Comparison of ENCODE assay signal across 21 cellular contexts in the genomic region with DNA sequence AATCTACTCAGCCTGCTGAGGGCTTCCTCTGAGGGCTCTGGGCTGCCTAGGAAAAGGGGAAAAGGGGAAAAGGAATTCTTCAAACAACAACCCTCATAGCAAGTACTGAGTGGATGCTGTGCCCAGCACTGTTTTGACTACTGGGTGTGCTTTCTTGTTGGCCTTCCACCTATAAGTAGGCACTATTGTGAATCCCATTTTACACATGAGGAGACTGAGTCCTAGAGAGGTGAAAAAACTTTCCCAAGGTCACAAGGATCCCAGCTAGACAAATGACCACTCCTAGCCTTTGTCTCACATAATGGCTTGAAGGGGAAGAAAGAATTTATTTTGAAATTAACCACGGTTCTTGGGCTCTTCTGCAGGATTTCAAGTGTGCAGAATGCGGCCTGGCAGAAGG. TPM values are rescaled to one million over a fixed set of nuclear protein-coding genes. Genes with fewer than 3 reads are reported as not detected.
DNase-seq lines count a peak whose midpoint lies in the region; ATAC-seq, FAIRE-seq and TF ChIP-seq lines count a peak whose summit lies in the region.
"Had no signal": no experiment of that assay in that cellular context is flagged by ENCODE, and none has a peak within 500 bp of the region (broad histone marks: within the 10 kb centered on the region; RNA-seq: fewer than 3 reads in every experiment).

No MANE protein-coding gene starts in this region.

- POLR2A ChIA-PET in H1 (lab: Charles Lee; ENCODE audit: partially characterized antibody): interaction anchor here (1.3 to 4.1 kb wide), 5 partner anchors 10 to 65 kb away, joined by 3 to 19 read pairs (median 6); partner anchors contain the start of gene NPM3

- no peaks in the 10 kb centered on the region for H3K36me3 Mint-ChIP-seq in GM23338 (ENCODE audit: low read depth)
- H3K36me3 Mint-ChIP-seq: CD4-positive, alpha-beta memory T cell had no signal

- no peak for DNase-seq in GM23338 (ENCODE audit: low spot score)
- DNase-seq in SJCRH30: no peak
- no peak for DNase-seq in H1 (ENCODE audit: low read depth in 1 of 2, low spot score in 2 of 2)
- DNase-seq in neuronal stem cell (ENCODE audit: low spot score): no peak
- DNase-seq in spleen: no peak
- DNase-seq in head of caudate nucleus: no peak
- no peak for DNase-seq in kidney
- DNase-seq: 8988T; ACHN; C1 segment of cervical spinal cord; Caco-2; CD4-positive, alpha-beta memory T cell; DMS153; DND-41; HFFc6 had no signal

- no peaks in the 10 kb centered on the region for H4K20me1 ChIP-seq in GM23338 (replicated peaks; ENCODE audit: insufficient read depth)
- no peaks in the 10 kb centered on the region for H4K20me1 ChIP-seq in H1 (replicated peaks in 1 of 2; ENCODE audit: control insufficient read depth in 1 of 2, insufficient read depth in 2 of 2, low read length in 2 of 2)

- no peak overlapping the region for H2AK5ac ChIP-seq in H1 (ENCODE audit: low read depth, low read length)
- H2AK5ac ChIP-seq in neuronal stem cell (ENCODE audit: low read depth, low read length): peak overlapping the region; percentile 16

- no peaks in the 10 kb centered on the region for H3K9me3 Mint-ChIP-seq in GM23338
- H3K9me3 Mint-ChIP-seq: CD4-positive, alpha-beta memory T cell; HFFc6 had no signal

- H3K9me2 ChIP-seq in GM23338 (ENCODE audit: insufficient read depth): no peaks in the 10 kb centered on the region

- TF ChIP-seq POLR2A in H1 (IDR thresholded peaks at IDR 0.05; ENCODE audit: control extremely low read depth in 1 of 2, low read depth in 2 of 2, low read length in 2 of 2) (no peak), spleen (IDR thresholded peaks at IDR 0.05) (no peak)

- peak overlapping the region; percentile 25; the same call in 1 of the 2 replicates for H2BK20ac ChIP-seq in H1 (ENCODE audit: low read length)

- peaks cover 19% of the 10 kb centered on the region; the same call in 2 of the 3 replicates for H3K4me1 Mint-ChIP-seq in GM23338
- H3K4me1 Mint-ChIP-seq: CD4-positive, alpha-beta memory T cell had no signal

- no peak for TF ChIP-seq EP300 in H1 (IDR thresholded peaks at IDR 0.05; ENCODE audit: borderline replicate concordance in 1 of 2, low read depth in 2 of 2, low read length in 2 of 2)

- no peak overlapping the region for H4K5ac ChIP-seq in H1 (ENCODE audit: insufficient read length, low read depth, low read length)

- peaks cover 9% of the 10 kb centered on the region for H3K27me3 Mint-ChIP-seq in GM23338 (ENCODE audit: insufficient read depth, low read depth, poor library complexity)

- WGBS in H1 (ENCODE audit: extremely low coverage in 1 of 2, insufficient coverage in 1 of 2, insufficient read length in 1 of 2, insufficient replicate concordance in 2 of 2, low coverage in 1 of 2, low lambda C conversion rate in 2 of 2, missing lambda C conversion rate in 1 of 2), 2 experiments: 93% methylated on average over 2 of the region's 2 CpGs; no CpG with 5 or more reads in 1 of the 2 experiments
- WGBS in neuronal stem cell (ENCODE audit: extremely low coverage in 2 of 2, insufficient read length in 2 of 2, insufficient replicate concordance in 1 of 2), 2 donors: no CpG with 5 or more reads among the region's 2 CpGs
- WGBS in spleen, 5 donors: 71 to 84% (median 76%) methylated on average over 2 of the region's 2 CpGs

- H2BK120ac ChIP-seq in H1 (replicated peaks; ENCODE audit: low read depth, low read length) (no peak overlapping the region), neuronal stem cell (ENCODE audit: low read depth, low read length) (no peak overlapping the region)

- H3K56ac ChIP-seq in H1 (replicated peaks; ENCODE audit: insufficient read length, low read depth, low read length): no peak overlapping the region

- H2BK12ac ChIP-seq in H1 (ENCODE audit: low read depth, low read length) (peak overlapping the region; percentile 12; the same call in 1 of the 2 replicates), neuronal stem cell (ENCODE audit: low read length) (no peak overlapping the region)

- H3K14ac ChIP-seq in H1 (ENCODE audit: insufficient read length): no peak overlapping the region
- H3K14ac ChIP-seq in neuronal stem cell (ENCODE audit: low read length): no peak overlapping the region

- TF ChIP-seq CTCF in GM23338 (conservative IDR thresholded peaks at IDR 0.05; ENCODE audit: low read depth in 2 of 2): no peak
- TF ChIP-seq CTCF in H1 (IDR thresholded peaks at IDR 0.05; ENCODE audit: control extremely low read depth in 1 of 3, insufficient read depth in 1 of 3, low read depth in 1 of 3, low read length in 3 of 3): no peak
- TF ChIP-seq CTCF in spleen (IDR thresholded peaks at IDR 0.05 in 8 of 11, conservative IDR thresholded peaks at IDR 0.05 in 3 of 11): no peak
- TF ChIP-seq CTCF in kidney (IDR thresholded peaks at IDR 0.05; ENCODE audit: borderline replicate concordance, extremely low read depth, insufficient read depth): no peak

- H3K4ac ChIP-seq in H1 (replicated peaks; ENCODE audit: insufficient read length, low read depth, low read length) (no peak overlapping the region), neuronal stem cell (ENCODE audit: low read length) (no peak overlapping the region)

- H2BK15ac ChIP-seq in H1 (ENCODE audit: low read length) (0 out of 2 replicates have a peak overlapping the region, but pooled peaks have one; percentile 40), neuronal stem cell (ENCODE audit: low read length) (no peak overlapping the region)

- H4K8ac ChIP-seq in H1 (ENCODE audit: extremely low read depth, insufficient read depth, low read length) (no peak overlapping the region; the same call in 1 of the 2 replicates), neuronal stem cell (ENCODE audit: low read depth, low read length) (no peak overlapping the region)

- no peak overlapping the region for H3K9ac ChIP-seq in H1 (replicated peaks in 1 of 4; ENCODE audit: extremely low read depth in 1 of 4, low read depth in 3 of 4, low read length in 3 of 4)
- H3K9ac ChIP-seq in neuronal stem cell (ENCODE audit: low read depth, low read length, poor library complexity): no peak overlapping the region
- H3K9ac ChIP-seq in kidney (ENCODE audit: low read length in 2 of 2): no peak overlapping the region

- H3K27ac Mint-ChIP-seq in GM23338: no peak overlapping the region
- H3K27ac Mint-ChIP-seq: CD4-positive, alpha-beta memory T cell; HFFc6 had no signal

- 0 out of 2 replicates have a peak, but pooled peaks cover 5% of the 10 kb centered on the region for H3K27me3 ChIP-seq in GM23338 (ENCODE audit: insufficient read depth)
- H3K27me3 ChIP-seq in SJCRH30: no peaks in the 10 kb centered on the region
- peaks cover 0 to 5% (median 4%) of the 10 kb centered on the region in 4 experiments; a peak in 3 of 7 replicates for H3K27me3 ChIP-seq in H1 (replicated peaks in 1 of 4; ENCODE audit: control insufficient read depth in 3 of 4, extremely low read depth in 1 of 4, insufficient read depth in 3 of 4, low read length in 3 of 4)
- H3K27me3 ChIP-seq in neuronal stem cell (ENCODE audit: control insufficient read depth in 3 of 3, insufficient read depth in 3 of 3, low read depth in 1 of 3, low read length in 3 of 3): peaks cover 0 to 91% (median 0%) of the 10 kb centered on the region in 3 experiments
- peaks cover 0 to 33% (median 0%) of the 10 kb centered on the region in 7 donors for H3K27me3 ChIP-seq in spleen (replicated peaks in 1 of 7)

- H3K4me3 ChIP-seq in GM23338: no peak overlapping the region
- no peak overlapping the region for H3K4me3 ChIP-seq in SJCRH30
- H3K4me3 ChIP-seq in H1 (ENCODE audit: extremely low read depth in 1 of 4, insufficient read depth in 2 of 4, low read depth in 3 of 4, low read length in 4 of 4): no peak overlapping the region
- H3K4me3 ChIP-seq in neuronal stem cell (ENCODE audit: low read length in 2 of 2): no peak overlapping the region
- no peak overlapping the region for H3K4me3 ChIP-seq in spleen
- H3K4me3 ChIP-seq in kidney (ENCODE audit: low read length in 2 of 2): no peak overlapping the region
- H3K4me3 ChIP-seq: A549, HAP-1 had no signal

- H3K18ac ChIP-seq in H1 (ENCODE audit: extremely low read depth, low read length) (no peak overlapping the region), neuronal stem cell (ENCODE audit: low read length) (peak overlapping the region; percentile 89)

- H3K9me3 ChIP-seq in SJCRH30 (replicated peaks): no peaks in the 10 kb centered on the region
- H3K9me3 ChIP-seq in H1 (ENCODE audit: insufficient read depth in 2 of 2, low read depth in 1 of 2, low read length in 1 of 2): no peaks in the 10 kb centered on the region
- H3K9me3 ChIP-seq in neuronal stem cell (replicated peaks in 1 of 2; ENCODE audit: control insufficient read depth in 2 of 2, insufficient read depth in 1 of 2, low read depth in 1 of 2, low read length in 2 of 2): no peaks in the 10 kb centered on the region
- no peaks in the 10 kb centered on the region for H3K9me3 ChIP-seq in spleen
- H3K9me3 ChIP-seq in kidney (ENCODE audit: control insufficient read depth in 1 of 2, low read length in 2 of 2): no peaks in the 10 kb centered on the region
- H3K9me3 ChIP-seq: A549, Caco-2, HAP-1 had no signal

- CTCF ChIA-PET in H1 (lab: Charles Lee; ENCODE audit: partially characterized antibody): interaction anchor here (0.6 to 8.8 kb wide), 10 partner anchors 9 to 156 kb away, joined by 3 to 89 read pairs (median 5); no protein-coding TSS in a partner anchor

- no peak for TF ChIP-seq RAD21 in H1 (IDR thresholded peaks at IDR 0.05 in 1 of 2, conservative IDR thresholded peaks at IDR 0.05 in 1 of 2; ENCODE audit: low read depth in 2 of 2, low read length in 2 of 2)

- no peak overlapping the region for H4K91ac ChIP-seq in H1 (replicated peaks; ENCODE audit: insufficient read length, low read length)
- no peak overlapping the region for H4K91ac ChIP-seq in neuronal stem cell (ENCODE audit: low read depth, low read length, poor library complexity)

- no peaks in the 10 kb centered on the region for H3K23me2 ChIP-seq in H1 (ENCODE audit: low read depth, low read length)

- H2AFZ ChIP-seq in GM23338 (peak overlapping the region; percentile 94), H1 (ENCODE audit: low read length) (no peak overlapping the region), neuronal stem cell (ENCODE audit: low read length) (no peak overlapping the region)

- H3K79me2 ChIP-seq in GM23338 (replicated peaks; ENCODE audit: insufficient read depth) (no peaks in the 10 kb centered on the region), H1 (ENCODE audit: control insufficient read depth in 1 of 2, insufficient read depth in 2 of 2, low read length in 2 of 2) (no peaks in the 10 kb centered on the region)

- H3K79me1 ChIP-seq in H1 (ENCODE audit: low read depth, low read length): no peaks in the 10 kb centered on the region
- no peaks in the 10 kb centered on the region for H3K79me1 ChIP-seq in neuronal stem cell (ENCODE audit: low read depth, low read length)

- H3F3A ChIP-seq in GM23338 (replicated peaks; ENCODE audit: low read depth): no peaks in the 10 kb centered on the region

- no peak for FAIRE-seq in H1 (lab: Jason Lieb, UNC)
- no peak for FAIRE-seq in kidney (lab: Jason Lieb, UNC)
- FAIRE-seq: A549, G401.6, GM12892 had no signal

- no peak for ATAC-seq in GM23338
- ATAC-seq: A549 had no signal

- H3K27ac ChIP-seq in GM23338 (ENCODE audit: low read depth): no peak overlapping the region
- peak overlapping the region; percentile 33; the same call in 1 of the 2 replicates for H3K27ac ChIP-seq in SJCRH30
- H3K27ac ChIP-seq in H1 (ENCODE audit: low read depth, low read length): no peak overlapping the region
- no peak overlapping the region for H3K27ac ChIP-seq in neuronal stem cell (replicated peaks; ENCODE audit: low read length)
- no peak overlapping the region for H3K27ac ChIP-seq in spleen
- no peak overlapping the region for H3K27ac ChIP-seq in kidney (ENCODE audit: low read depth in 2 of 2, low read length in 2 of 2)
- H3K27ac ChIP-seq: A549 had no signal

- intact Hi-C loops in spleen (cut with DNase I; ENCODE audit: low total_unique reads): no loop called here
- intact Hi-C loops in head of caudate nucleus (cut with DNase I): no loop called here
- intact Hi-C loops in kidney (cut with DNase I): no loop called here

- no peak overlapping the region for H3K4me3 Mint-ChIP-seq in GM23338
- H3K4me3 Mint-ChIP-seq: CD4-positive, alpha-beta memory T cell; HFFc6 had no signal

- no peak overlapping the region for H3K4me2 ChIP-seq in GM23338
- H3K4me2 ChIP-seq in H1 (ENCODE audit: insufficient read depth in 1 of 2, low read depth in 2 of 2, low read length in 2 of 2): 0 out of 4 replicates have a peak overlapping the region, but pooled peaks of 1 of the 2 experiments have one; percentile 27
- H3K4me2 ChIP-seq in neuronal stem cell (ENCODE audit: insufficient read depth, low read length, poor library complexity, severe bottlenecking): no peak overlapping the region
- H3K4me2 ChIP-seq: A549 had no signal

- no peaks in the 10 kb centered on the region for H3K36me3 ChIP-seq in GM23338 (ENCODE audit: insufficient read depth)
- H3K36me3 ChIP-seq in SJCRH30: no peaks in the 10 kb centered on the region
- H3K36me3 ChIP-seq in H1 (ENCODE audit: control insufficient read depth in 2 of 4, insufficient read depth in 4 of 4, low read length in 3 of 4): no peaks in the 10 kb centered on the region
- H3K36me3 ChIP-seq in neuronal stem cell (replicated peaks in 1 of 2; ENCODE audit: control insufficient read depth in 2 of 2, insufficient read depth in 2 of 2, low read length in 2 of 2): no peaks in the 10 kb centered on the region
- no peaks in the 10 kb centered on the region for H3K36me3 ChIP-seq in spleen
- no peaks in the 10 kb centered on the region for H3K36me3 ChIP-seq in kidney (ENCODE audit: control insufficient read depth in 1 of 2, insufficient read depth in 2 of 2, low read length in 2 of 2)
- H3K36me3 ChIP-seq: HAP-1 had no signal

- H3K4me1 ChIP-seq in GM23338 (ENCODE audit: insufficient read depth): peaks cover 9% of the 10 kb centered on the region
- peaks cover 29% of the 10 kb centered on the region for H3K4me1 ChIP-seq in SJCRH30
- peaks cover 0 to 9% (median 7%) of the 10 kb centered on the region in 4 experiments; a peak in 6 of 7 replicates for H3K4me1 ChIP-seq in H1 (replicated peaks in 1 of 4; ENCODE audit: control insufficient read depth in 3 of 4, insufficient read depth in 4 of 4, low read length in 3 of 4)
- peaks cover 0 to 17% of the 10 kb centered on the region in 2 donors for H3K4me1 ChIP-seq in neuronal stem cell (ENCODE audit: control insufficient read depth in 2 of 2, insufficient read depth in 1 of 2, low read depth in 1 of 2, low read length in 2 of 2)
- H3K4me1 ChIP-seq in spleen: no peaks in the 10 kb centered on the region
- H3K4me1 ChIP-seq in kidney (ENCODE audit: control insufficient read depth in 1 of 2, insufficient read depth in 1 of 2, low read depth in 1 of 2, low read length in 2 of 2): no peaks in the 10 kb centered on the region
- H3K4me1 ChIP-seq: A549, Caco-2, HAP-1 had no signal

- H2BK5ac ChIP-seq in H1 (ENCODE audit: low read depth, low read length) (no peak overlapping the region), neuronal stem cell (ENCODE audit: low read length) (no peak overlapping the region)

- H3K23ac ChIP-seq in H1 (ENCODE audit: insufficient read length) (no peak overlapping the region), neuronal stem cell (ENCODE audit: low read depth, low read length, poor library complexity) (no peak overlapping the region)

RNA-seq across cellular contexts. Expression of gene FGF8, which starts 17.1 kb away (rescaled TPM):
- total RNA-seq in GM23338 (2014; rRNA removed; shearing (Covaris generic)): 6.2 and 6.3 TPM in 2 replicates
- polyA plus RNA-seq in GM23338 (2016; fragmentation: Nextera tagmentation; extraction: Ambion mirVana) (1.6 and 2.7 TPM in 2 replicates), H1 (2011; rRNA removed) (1.1 and 1.7 TPM in 2 replicates), spleen (under 1 TPM in 2 of 3 donors, not detected in 1; 0.11 TPM), kidney (ENCODE audit: insufficient read depth, low read depth, low replicate concordance) (not detected)
- total RNA-seq in SJCRH30 (2014; rRNA removed; shearing (Covaris generic)): 115 and 123 TPM in 2 replicates
- 3.9 and 4.1 TPM in 2 replicates for total RNA-seq in H1 (2021; fragmentation: NEBNext Ultra II Directional; extraction: Animal tissue kit (Norgen Biotek cat#: 25700))
- 1.5 TPM for polyA plus RNA-seq in H1 (2011; cell fraction: cytosol; rRNA removed)
- polyA plus RNA-seq in H1 (2011; cell fraction: nucleus; rRNA removed): 2.1 TPM
- polyA plus RNA-seq in H1 (2012, experiment 1 of 2): 1.0 to 2.0 TPM (median 1.2 TPM) in 4 replicates
- polyA plus RNA-seq in H1 (2012, experiment 2 of 2): 0.62 TPM
- 2.9 TPM for polyA plus RNA-seq in H1 (2013, experiment 1 of 2)
- 3.8 TPM for polyA plus RNA-seq in H1 (2013, experiment 2 of 2)
- polyA minus RNA-seq in H1 (2011; rRNA and poly(A)+ RNA removed): 0.98 and 1.4 TPM in 2 replicates
- not detected for polyA minus RNA-seq in H1 (2011; cell fraction: cytosol; rRNA and poly(A)+ RNA removed)
- 1.4 TPM for polyA minus RNA-seq in H1 (2011; cell fraction: nucleus; rRNA and poly(A)+ RNA removed)
- polyA plus RNA-seq in neuronal stem cell (2013, experiment 1 of 2): 91.9 TPM
- polyA plus RNA-seq in neuronal stem cell (2013, experiment 2 of 2): 86.1 TPM
- total RNA-seq in spleen (not detected), kidney (not detected)
- total RNA-seq: CD4-positive, alpha-beta memory T cell; H4; HFFc6 had no signal
- polyA plus RNA-seq: BJ; CD4-positive, alpha-beta memory T cell had no signal

RNA-seq across cellular contexts. Expression of gene NPM3, which starts 24.4 kb away (rescaled TPM):
- 258 and 345 TPM in 2 replicates for total RNA-seq in GM23338 (2014; rRNA removed; shearing (Covaris generic))
- polyA plus RNA-seq in GM23338 (2016; fragmentation: Nextera tagmentation; extraction: Ambion mirVana) (31.5 and 32.2 TPM in 2 replicates), H1 (2011; rRNA removed) (127 and 218 TPM in 2 replicates), spleen (10 to 100 TPM; 33.5 to 54.6 (median 44.2) TPM), kidney (ENCODE audit: insufficient read depth, low read depth, low replicate concordance) (34.0 TPM)
- 238 and 287 TPM in 2 replicates for total RNA-seq in SJCRH30 (2014; rRNA removed; shearing (Covaris generic))
- 175 and 177 TPM in 2 replicates for total RNA-seq in H1 (2021; fragmentation: NEBNext Ultra II Directional; extraction: Animal tissue kit (Norgen Biotek cat#: 25700))
- polyA plus RNA-seq in H1 (2011; cell fraction: cytosol; rRNA removed): 212 TPM
- 161 TPM for polyA plus RNA-seq in H1 (2011; cell fraction: nucleus; rRNA removed)
- 128 to 179 TPM (median 167 TPM) in 4 replicates for polyA plus RNA-seq in H1 (2012, experiment 1 of 2)
- 207 TPM for polyA plus RNA-seq in H1 (2012, experiment 2 of 2)
- 148 TPM for polyA plus RNA-seq in H1 (2013, experiment 1 of 2)
- 152 TPM for polyA plus RNA-seq in H1 (2013, experiment 2 of 2)
- 65.5 and 89.5 TPM in 2 replicates for polyA minus RNA-seq in H1 (2011; rRNA and poly(A)+ RNA removed)
- 40.7 TPM for polyA minus RNA-seq in H1 (2011; cell fraction: cytosol; rRNA and poly(A)+ RNA removed)
- 29.7 TPM for polyA minus RNA-seq in H1 (2011; cell fraction: nucleus; rRNA and poly(A)+ RNA removed)
- polyA plus RNA-seq in neuronal stem cell (2013, experiment 1 of 2): 105 TPM
- 108 TPM for polyA plus RNA-seq in neuronal stem cell (2013, experiment 2 of 2)
- total RNA-seq in spleen (10 to 100 TPM; 16.8 to 46.9 (median 24.6) TPM), kidney (23.8 TPM)

RNA-seq across cellular contexts. Expression of gene OGA, which starts 59.4 kb away (rescaled TPM):
- total RNA-seq in GM23338 (2014; rRNA removed; shearing (Covaris generic)): 112 and 131 TPM in 2 replicates
- polyA plus RNA-seq in GM23338 (2016; fragmentation: Nextera tagmentation; extraction: Ambion mirVana) (68.1 and 68.4 TPM in 2 replicates), H1 (2011; rRNA removed) (18.5 and 31.2 TPM in 2 replicates), spleen (10 to 100 TPM; 65.7 to 87.0 (median 68.3) TPM), kidney (ENCODE audit: insufficient read depth, low read depth, low replicate concordance) (33.4 TPM)
- total RNA-seq in SJCRH30 (2014; rRNA removed; shearing (Covaris generic)): 110 and 132 TPM in 2 replicates
- 104 and 107 TPM in 2 replicates for total RNA-seq in H1 (2021; fragmentation: NEBNext Ultra II Directional; extraction: Animal tissue kit (Norgen Biotek cat#: 25700))
- polyA plus RNA-seq in H1 (2011; cell fraction: cytosol; rRNA removed): 52.9 TPM
- polyA plus RNA-seq in H1 (2011; cell fraction: nucleus; rRNA removed): 24.2 TPM
- polyA plus RNA-seq in H1 (2012, experiment 1 of 2): 61.6 to 114 TPM (median 70.9 TPM) in 4 replicates
- 5.0 TPM for polyA plus RNA-seq in H1 (2012, experiment 2 of 2)
- polyA plus RNA-seq in H1 (2013, experiment 1 of 2): 47.3 TPM
- polyA plus RNA-seq in H1 (2013, experiment 2 of 2): 43.2 TPM
- 74.1 and 83.4 TPM in 2 replicates for polyA minus RNA-seq in H1 (2011; rRNA and poly(A)+ RNA removed)
- polyA minus RNA-seq in H1 (2011; cell fraction: cytosol; rRNA and poly(A)+ RNA removed): 56.7 TPM
- polyA minus RNA-seq in H1 (2011; cell fraction: nucleus; rRNA and poly(A)+ RNA removed): 59.1 TPM
- 74.9 TPM for polyA plus RNA-seq in neuronal stem cell (2013, experiment 1 of 2)
- polyA plus RNA-seq in neuronal stem cell (2013, experiment 2 of 2): 76.0 TPM
- total RNA-seq in spleen (100 to 1,000 TPM; 143 to 234 (median 172) TPM), kidney (146 TPM)

Comparison
In these comparisons a context has a peak if more than half of its experiments do, and no peak if none do; other contexts are left out.
1. RNA of gene FGF8, which starts 17.1 kb away (total RNA-seq): 115 to 123 TPM in SJCRH30; 6.2 to 6.3 TPM in GM23338, 3.9 to 4.1 TPM in H1, not detected in kidney (single experiment) and not detected in spleen; every median in the first group is over 10 times any median in the second.